ENCODE assay signal across 1 cellular context in genomic region chr3:186930143-186930638, GRCh38.
TF ChIP-seq lines count a peak whose summit lies in the region.

A gene with protein sequence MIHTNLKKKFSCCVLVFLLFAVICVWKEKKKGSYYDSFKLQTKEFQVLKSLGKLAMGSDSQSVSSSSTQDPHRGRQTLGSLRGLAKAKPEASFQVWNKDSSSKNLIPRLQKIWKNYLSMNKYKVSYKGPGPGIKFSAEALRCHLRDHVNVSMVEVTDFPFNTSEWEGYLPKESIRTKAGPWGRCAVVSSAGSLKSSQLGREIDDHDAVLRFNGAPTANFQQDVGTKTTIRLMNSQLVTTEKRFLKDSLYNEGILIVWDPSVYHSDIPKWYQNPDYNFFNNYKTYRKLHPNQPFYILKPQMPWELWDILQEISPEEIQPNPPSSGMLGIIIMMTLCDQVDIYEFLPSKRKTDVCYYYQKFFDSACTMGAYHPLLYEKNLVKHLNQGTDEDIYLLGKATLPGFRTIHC (plus strand): TSS chr3:186930526. CDS start chr3:187042704, 112,178 bp downstream.

TF ChIP-seq in K562, 482 proteins besides CTCF, POLR2A, EP300 and RAD21 (continued from another document and continues in another):
- TF ChIP-seq, protein P1, sequence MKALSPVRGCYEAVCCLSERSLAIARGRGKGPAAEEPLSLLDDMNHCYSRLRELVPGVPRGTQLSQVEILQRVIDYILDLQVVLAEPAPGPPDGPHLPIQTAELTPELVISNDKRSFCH (CRISPR knock-in tag; IDR thresholded peaks at IDR 0.05): no peak
- TF ChIP-seq, protein P1 (tag; IDR thresholded peaks at IDR 0.05): 0 out of 2 replicates have a peak, but pooled peaks have one; percentile 52
- no peak for TF ChIP-seq IRF2 (CRISPR knock-in tag; IDR thresholded peaks at IDR 0.05)
- TF ChIP-seq HMGN3 (IDR thresholded peaks at IDR 0.05; ENCODE audit: borderline replicate concordance, extremely low read depth, insufficient read length, low read depth, low read length): peak; percentile 49
- TF ChIP-seq USF2 (CRISPR knock-in tag; IDR thresholded peaks at IDR 0.05): no peak
- TF ChIP-seq NCOA4 (IDR thresholded peaks at IDR 0.05; ENCODE audit: partially characterized antibody): no peak
- TF ChIP-seq ATF2 (CRISPR knock-in tag; IDR thresholded peaks at IDR 0.05): no peak
- TF ChIP-seq ZNF507 (tag; conservative IDR thresholded peaks at IDR 0.05): no peak
- peak; percentile 84 for TF ChIP-seq NBN (IDR thresholded peaks at IDR 0.05; ENCODE audit: low read depth)
- TF ChIP-seq, protein P2, sequence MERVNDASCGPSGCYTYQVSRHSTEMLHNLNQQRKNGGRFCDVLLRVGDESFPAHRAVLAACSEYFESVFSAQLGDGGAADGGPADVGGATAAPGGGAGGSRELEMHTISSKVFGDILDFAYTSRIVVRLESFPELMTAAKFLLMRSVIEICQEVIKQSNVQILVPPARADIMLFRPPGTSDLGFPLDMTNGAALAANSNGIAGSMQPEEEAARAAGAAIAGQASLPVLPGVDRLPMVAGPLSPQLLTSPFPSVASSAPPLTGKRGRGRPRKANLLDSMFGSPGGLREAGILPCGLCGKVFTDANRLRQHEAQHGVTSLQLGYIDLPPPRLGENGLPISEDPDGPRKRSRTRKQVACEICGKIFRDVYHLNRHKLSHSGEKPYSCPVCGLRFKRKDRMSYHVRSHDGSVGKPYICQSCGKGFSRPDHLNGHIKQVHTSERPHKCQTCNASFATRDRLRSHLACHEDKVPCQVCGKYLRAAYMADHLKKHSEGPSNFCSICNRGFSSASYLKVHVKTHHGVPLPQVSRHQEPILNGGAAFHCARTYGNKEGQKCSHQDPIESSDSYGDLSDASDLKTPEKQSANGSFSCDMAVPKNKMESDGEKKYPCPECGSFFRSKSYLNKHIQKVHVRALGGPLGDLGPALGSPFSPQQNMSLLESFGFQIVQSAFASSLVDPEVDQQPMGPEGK (CRISPR knock-in tag; IDR thresholded peaks at IDR 0.05; ENCODE audit: borderline replicate concordance): no peak
- TF ChIP-seq ZNF146 (CRISPR knock-in tag; IDR thresholded peaks at IDR 0.05; ENCODE audit: unreplicated experiment): no peak
- no peak for TF ChIP-seq THAP7 (CRISPR knock-in tag; IDR thresholded peaks at IDR 0.05)
- no peak for TF ChIP-seq SMARCC2 (IDR thresholded peaks at IDR 0.05; ENCODE audit: low read depth)
- no peak for TF ChIP-seq ETS1 (conservative IDR thresholded peaks at IDR 0.05; ENCODE audit: control insufficient read depth, low read depth, low read length)
- TF ChIP-seq PRMT5 (CRISPR knock-in tag; IDR thresholded peaks at IDR 0.05): no peak
- no peak for TF ChIP-seq HNRNPL (IDR thresholded peaks at IDR 0.05; ENCODE audit: low read depth, low read length)
- TF ChIP-seq NRF1 (conservative IDR thresholded peaks at IDR 0.05 in 1 of 2, IDR thresholded peaks at IDR 0.05 in 1 of 2): peak; percentile 90 to 92
- TF ChIP-seq ZNF695 (CRISPR knock-in tag; IDR thresholded peaks at IDR 0.05): no peak
- TF ChIP-seq POLR2AphosphoS5 (IDR thresholded peaks at IDR 0.05; ENCODE audit: control insufficient read depth, insufficient read depth, low read depth, low read length): peak; percentile 55; the same call in 1 of the 2 replicates
- TF ChIP-seq HNRNPK (IDR thresholded peaks at IDR 0.05; ENCODE audit: low read depth, low read length, poor library complexity, severe bottlenecking): no peak
- TF ChIP-seq ETS2 (tag; IDR thresholded peaks at IDR 0.05; ENCODE audit: borderline replicate concordance, poor library complexity, severe bottlenecking): no peak
- no peak for TF ChIP-seq U2AF1 (optimal IDR thresholded peaks at IDR 0.05; ENCODE audit: low read depth, low read length)
- TF ChIP-seq, protein P3, sequence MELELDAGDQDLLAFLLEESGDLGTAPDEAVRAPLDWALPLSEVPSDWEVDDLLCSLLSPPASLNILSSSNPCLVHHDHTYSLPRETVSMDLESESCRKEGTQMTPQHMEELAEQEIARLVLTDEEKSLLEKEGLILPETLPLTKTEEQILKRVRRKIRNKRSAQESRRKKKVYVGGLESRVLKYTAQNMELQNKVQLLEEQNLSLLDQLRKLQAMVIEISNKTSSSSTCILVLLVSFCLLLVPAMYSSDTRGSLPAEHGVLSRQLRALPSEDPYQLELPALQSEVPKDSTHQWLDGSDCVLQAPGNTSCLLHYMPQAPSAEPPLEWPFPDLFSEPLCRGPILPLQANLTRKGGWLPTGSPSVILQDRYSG (tag; conservative IDR thresholded peaks at IDR 0.05; ENCODE audit: low read depth): no peak
- no peak for TF ChIP-seq HDGF (IDR thresholded peaks at IDR 0.05)
- no peak for TF ChIP-seq PHF20 (IDR thresholded peaks at IDR 0.05; ENCODE audit: partially characterized antibody)
- TF ChIP-seq CBX8 (IDR thresholded peaks at IDR 0.05; ENCODE audit: borderline replicate concordance, extremely low read depth, low read depth, low read length, poor library complexity, severe bottlenecking): no peak
- TF ChIP-seq PTBP1 (IDR thresholded peaks at IDR 0.05; ENCODE audit: low read depth, low read length): no peak
- TF ChIP-seq SIRT6 (IDR thresholded peaks at IDR 0.05; ENCODE audit: low read depth, low read length): no peak
- TF ChIP-seq SRSF7 (optimal IDR thresholded peaks at IDR 0.05; ENCODE audit: low read depth, low read length): no peak
- TF ChIP-seq ZNF644 (tag; IDR thresholded peaks at IDR 0.05; ENCODE audit: low read depth): no peak
- no peak for TF ChIP-seq CCAR2 (IDR thresholded peaks at IDR 0.05; ENCODE audit: low read depth, low read length)
- no peak for TF ChIP-seq HMG20A (CRISPR knock-in tag; conservative IDR thresholded peaks at IDR 0.05)
- 0 out of 2 replicates have a peak, but pooled peaks have one; percentile 45 for TF ChIP-seq MTA1 (IDR thresholded peaks at IDR 0.05; ENCODE audit: borderline replicate concordance)
- no peak for TF ChIP-seq ELK1 (CRISPR knock-in tag; IDR thresholded peaks at IDR 0.05)
- TF ChIP-seq TBP (optimal IDR thresholded peaks at IDR 0.05; ENCODE audit: low read depth, low read length): peak; percentile 77
- peak; percentile 84 for TF ChIP-seq SP1 (CRISPR knock-in tag; IDR thresholded peaks at IDR 0.05)
- peak; percentile 98 for TF ChIP-seq CBX1 (IDR thresholded peaks at IDR 0.05; ENCODE audit: low read depth)
- no peak for TF ChIP-seq HOXB6 (CRISPR knock-in tag; IDR thresholded peaks at IDR 0.05; ENCODE audit: borderline replicate concordance)
- no peak for TF ChIP-seq SREBF2 (CRISPR knock-in tag; IDR thresholded peaks at IDR 0.05)
- TF ChIP-seq SNAPC5 (CRISPR knock-in tag; IDR thresholded peaks at IDR 0.05): no peak
- no peak for TF ChIP-seq CREBBP (IDR thresholded peaks at IDR 0.05; ENCODE audit: low read depth, low read length)
- TF ChIP-seq RBM22 (IDR thresholded peaks at IDR 0.05; ENCODE audit: low read depth, low read length, poor library complexity, severe bottlenecking): no peak
- TF ChIP-seq MECOM (CRISPR knock-in tag; IDR thresholded peaks at IDR 0.05): no peak
- no peak for TF ChIP-seq CHD2 (IDR thresholded peaks at IDR 0.05; ENCODE audit: low read depth, low read length)
- TF ChIP-seq BCLAF1 (IDR thresholded peaks at IDR 0.05; ENCODE audit: borderline replicate concordance in 1 of 2, control insufficient read depth in 1 of 2, low read depth in 2 of 2, low read length in 1 of 2): no peak
- no peak for TF ChIP-seq ZNF785 (CRISPR knock-in tag; IDR thresholded peaks at IDR 0.05)
- TF ChIP-seq, protein P4, sequence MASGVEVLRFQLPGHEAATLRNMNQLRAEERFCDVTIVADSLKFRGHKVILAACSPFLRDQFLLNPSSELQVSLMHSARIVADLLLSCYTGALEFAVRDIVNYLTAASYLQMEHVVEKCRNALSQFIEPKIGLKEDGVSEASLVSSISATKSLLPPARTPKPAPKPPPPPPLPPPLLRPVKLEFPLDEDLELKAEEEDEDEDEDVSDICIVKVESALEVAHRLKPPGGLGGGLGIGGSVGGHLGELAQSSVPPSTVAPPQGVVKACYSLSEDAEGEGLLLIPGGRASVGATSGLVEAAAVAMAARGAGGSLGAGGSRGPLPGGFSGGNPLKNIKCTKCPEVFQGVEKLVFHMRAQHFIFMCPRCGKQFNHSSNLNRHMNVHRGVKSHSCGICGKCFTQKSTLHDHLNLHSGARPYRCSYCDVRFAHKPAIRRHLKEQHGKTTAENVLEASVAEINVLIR (CRISPR knock-in tag; IDR thresholded peaks at IDR 0.05): no peak
- TF ChIP-seq, protein P5, sequence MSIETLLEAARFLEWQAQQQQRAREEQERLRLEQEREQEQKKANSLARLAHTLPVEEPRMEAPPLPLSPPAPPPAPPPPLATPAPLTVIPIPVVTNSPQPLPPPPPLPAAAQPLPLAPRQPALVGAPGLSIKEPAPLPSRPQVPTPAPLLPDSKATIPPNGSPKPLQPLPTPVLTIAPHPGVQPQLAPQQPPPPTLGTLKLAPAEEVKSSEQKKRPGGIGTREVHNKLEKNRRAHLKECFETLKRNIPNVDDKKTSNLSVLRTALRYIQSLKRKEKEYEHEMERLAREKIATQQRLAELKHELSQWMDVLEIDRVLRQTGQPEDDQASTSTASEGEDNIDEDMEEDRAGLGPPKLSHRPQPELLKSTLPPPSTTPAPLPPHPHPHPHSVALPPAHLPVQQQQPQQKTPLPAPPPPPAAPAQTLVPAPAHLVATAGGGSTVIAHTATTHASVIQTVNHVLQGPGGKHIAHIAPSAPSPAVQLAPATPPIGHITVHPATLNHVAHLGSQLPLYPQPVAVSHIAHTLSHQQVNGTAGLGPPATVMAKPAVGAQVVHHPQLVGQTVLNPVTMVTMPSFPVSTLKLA (conservative IDR thresholded peaks at IDR 0.05): no peak; a peak in 1 of 4 replicates
- no peak for TF ChIP-seq CCNT2 (IDR thresholded peaks at IDR 0.05; ENCODE audit: borderline replicate concordance, extremely low read depth, insufficient read length, low read depth, low read length)
- no peak; the same call in 1 of the 2 replicates for TF ChIP-seq ZKSCAN8 (CRISPR knock-in tag; IDR thresholded peaks at IDR 0.05)
